In genomic region chr18:32469691-32470131, GRCh38 we compare ENCODE assay signal across 1 cellular context.
A peak's percentile ranks its signal among the peaks of the same experiment; 100 is the strongest.
TF ChIP-seq lines count a peak whose summit lies in the region.

No MANE protein-coding gene starts in this region.

TF ChIP-seq in H1, 55 proteins besides CTCF, POLR2A, EP300 and RAD21:
- TF ChIP-seq BRCA1 (IDR thresholded peaks at IDR 0.05; ENCODE audit: low read depth, low read length) (no peak), SIN3A (conservative IDR thresholded peaks at IDR 0.05 in 1 of 2, IDR thresholded peaks at IDR 0.05 in 1 of 2; ENCODE audit: low read depth in 1 of 2, low read length in 2 of 2) (0 out of 4 replicates have a peak, but pooled peaks of 1 of the 2 experiments have one; percentile 21), FOSL1 (IDR thresholded peaks at IDR 0.05; ENCODE audit: insufficient read depth, low read depth, low read length) (no peak)
